ENCODE assay signal across 16 cellular contexts in the genomic region with DNA sequence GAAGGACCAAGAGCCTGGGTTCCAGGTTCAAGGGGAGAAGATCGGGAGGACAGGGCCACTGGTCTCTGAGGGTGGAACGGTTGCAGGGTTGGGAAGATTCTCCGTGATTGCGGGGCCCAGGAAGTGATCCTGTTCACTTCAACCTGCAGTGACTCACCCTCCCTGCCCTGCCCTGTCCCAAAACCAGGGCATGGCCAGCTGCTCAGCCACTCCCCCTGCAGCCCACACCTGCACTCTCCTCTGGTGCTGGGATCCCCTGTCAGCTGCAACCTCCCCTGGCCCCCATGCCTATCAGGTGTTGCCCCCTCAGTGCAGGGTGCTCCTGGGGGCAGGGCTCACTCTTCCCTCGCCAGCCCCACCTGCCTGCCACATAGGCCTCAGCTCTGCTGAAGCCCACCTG. TPM values are rescaled to one million over a fixed set of nuclear protein-coding genes. Genes with fewer than 3 reads are reported as not detected.
DNase-seq lines count a peak whose midpoint lies in the region; ATAC-seq, FAIRE-seq and TF ChIP-seq lines count a peak whose summit lies in the region.
"Had no signal": no experiment of that assay in that cellular context is flagged by ENCODE, and none has a peak within 500 bp of the region (broad histone marks: within the 10 kb centered on the region; RNA-seq: fewer than 3 reads in every experiment).

No MANE protein-coding gene starts in this region.

- no peak for ATAC-seq in stimulated activated naive CD8-positive, alpha-beta T cell treated with anti-CD3 and anti-CD28 coated beads, Interleukin-15, amount 100 ng/mL, for 72 hours
- no peak for ATAC-seq in stimulated activated naive CD8-positive, alpha-beta T cell treated with anti-CD3 and anti-CD28 coated beads, Interleukin-15, Interleukin-2, amounts not matched to agents 100 U/mL and 50 U/mL, for 24 hours

- FAIRE-seq in keratinocyte (lab: Jason Lieb, UNC) = no peak

- no peak for DNase-seq in stimulated activated naive CD8-positive, alpha-beta T cell treated with anti-CD3 and anti-CD28 coated beads, Interleukin-15, amount 100 ng/mL, for 72 hours
- no peak for DNase-seq in stimulated activated naive CD8-positive, alpha-beta T cell treated with anti-CD3 and anti-CD28 coated beads, Interleukin-15, Interleukin-2, amounts not matched to agents 100 U/mL and 50 U/mL, for 24 hours
- DNase-seq in WERI-Rb-1 (peak; percentile 23), keratinocyte (ENCODE audit: low read depth, low spot score) (no peak), type B pancreatic cell (ENCODE audit: extremely low spot score, unreplicated experiment) (no peak), RPMI8226 (no peak), left ventricle myocardium inferior (no peak), NCI-H2171 (lab: John Stamatoyannopoulos, UW) (no peak)
- DNase-seq: activated CD4-positive, alpha-beta T cell treated with anti-CD3 and anti-CD28 coated beads, Interleukin-2, amount 50 U/mL, for 4 hours; lower lobe of right lung; stimulated activated CD4-positive, alpha-beta T cell treated with anti-CD3 and anti-CD28 coated beads, Interleukin-4, amount 100 ng/mL, for 24 hours; stomach; T-helper 2 cell had no signal

- H3K4me1 ChIP-seq in keratinocyte (ENCODE audit: control insufficient read depth, extremely low read depth, insufficient read depth, low read length) = peaks cover 12% of the 10 kb centered on the region
- peaks cover 23% of the 10 kb centered on the region for H3K4me1 ChIP-seq in left ventricle myocardium inferior

- peak overlapping the region; percentile 65 for H3K4me3 ChIP-seq in WERI-Rb-1 (ENCODE audit: low read depth, low read length)
- H3K4me3 ChIP-seq in keratinocyte (ENCODE audit: control insufficient read depth in 2 of 3, extremely low read depth in 1 of 3, insufficient read depth in 2 of 3, low read depth in 1 of 3, low read length in 3 of 3) = no peak overlapping the region
- H3K4me3 ChIP-seq in left ventricle myocardium inferior = no peak overlapping the region

- H3K4me1 Mint-ChIP-seq in stimulated activated naive CD8-positive, alpha-beta T cell treated with anti-CD3 and anti-CD28 coated beads, Interleukin-15, amount 100 ng/mL, for 72 hours = peaks cover 29% of the 10 kb centered on the region
- H3K4me1 Mint-ChIP-seq in type B pancreatic cell (ENCODE audit: unreplicated experiment) = no peaks in the 10 kb centered on the region

- peak overlapping the region; percentile 52 for H3K4me2 ChIP-seq in keratinocyte (ENCODE audit: control insufficient read depth, extremely low read depth, insufficient read depth, low read depth, low read length)

- peak overlapping the region; percentile 68 to 77 for H3K4me3 Mint-ChIP-seq in stimulated activated naive CD8-positive, alpha-beta T cell treated with anti-CD3 and anti-CD28 coated beads, Interleukin-15, amount 100 ng/mL, for 72 hours
- peak overlapping the region; percentile 68 for H3K4me3 Mint-ChIP-seq in type B pancreatic cell

- H3K9me1 ChIP-seq in keratinocyte (ENCODE audit: control insufficient read depth, extremely low read depth, insufficient read depth, low read length) = no peaks in the 10 kb centered on the region

- H3K27me3 Mint-ChIP-seq in stimulated activated naive CD8-positive, alpha-beta T cell treated with anti-CD3 and anti-CD28 coated beads, Interleukin-15, amount 100 ng/mL, for 72 hours = peaks cover 76% of the 10 kb centered on the region
- peaks cover 62% of the 10 kb centered on the region for H3K27me3 Mint-ChIP-seq in type B pancreatic cell

- no peak overlapping the region for H2AFZ ChIP-seq in keratinocyte (ENCODE audit: control insufficient read depth, low read length)

- no peak overlapping the region for H3K9ac ChIP-seq in keratinocyte (ENCODE audit: control insufficient read depth, extremely low read depth, insufficient read depth, low read length)

- H3K9me3 ChIP-seq in WERI-Rb-1 (ENCODE audit: severe bottlenecking) (no peaks in the 10 kb centered on the region), keratinocyte (ENCODE audit: control insufficient read depth, low read depth, low read length) (no peaks in the 10 kb centered on the region), left ventricle myocardium inferior (replicated peaks) (no peaks in the 10 kb centered on the region)
- H3K9me3 ChIP-seq: lower lobe of right lung, stomach had no signal

- H3K36me3 ChIP-seq in WERI-Rb-1 (peaks cover 16% of the 10 kb centered on the region), keratinocyte (ENCODE audit: control insufficient read depth in 2 of 2, extremely low read depth in 1 of 2, insufficient read depth in 2 of 2, low read length in 2 of 2) (no peaks in the 10 kb centered on the region), left ventricle myocardium inferior (no peaks in the 10 kb centered on the region)
- H3K36me3 ChIP-seq: lower lobe of right lung, stomach had no signal

- H3K36me3 Mint-ChIP-seq in type B pancreatic cell = no peaks in the 10 kb centered on the region

- H3K79me2 ChIP-seq in keratinocyte (ENCODE audit: control insufficient read depth, insufficient read depth, low read length) = no peaks in the 10 kb centered on the region

- H4K20me1 ChIP-seq in keratinocyte (ENCODE audit: control insufficient read depth, extremely low read depth, insufficient read depth, low read length) = no peaks in the 10 kb centered on the region

- no peak overlapping the region for H3K27ac Mint-ChIP-seq in stimulated activated naive CD8-positive, alpha-beta T cell treated with anti-CD3 and anti-CD28 coated beads, Interleukin-15, amount 100 ng/mL, for 72 hours
- no peak overlapping the region for H3K27ac Mint-ChIP-seq in type B pancreatic cell

- TF ChIP-seq CTCF in WERI-Rb-1 (IDR thresholded peaks at IDR 0.05; ENCODE audit: low read depth, low read length) (peak; percentile 20; the same call in 1 of the 2 replicates), keratinocyte (optimal IDR thresholded peaks at IDR 0.05 in 1 of 3, IDR thresholded peaks at IDR 0.05 in 1 of 3, conservative IDR thresholded peaks at IDR 0.05 in 1 of 3; ENCODE audit: extremely low read depth in 1 of 3, insufficient read depth in 2 of 3, low read length in 3 of 3) (peak in 1 of 3 experiments; percentile 31), type B pancreatic cell (conservative IDR thresholded peaks at IDR 0.05) (no peak), left ventricle myocardium inferior (IDR thresholded peaks at IDR 0.05; ENCODE audit: borderline replicate concordance) (no peak)

- no peaks in the 10 kb centered on the region for H3K27me3 ChIP-seq in WERI-Rb-1 (ENCODE audit: insufficient read depth, low read depth, severe bottlenecking)
- peaks cover 13% of the 10 kb centered on the region for H3K27me3 ChIP-seq in keratinocyte (ENCODE audit: control insufficient read depth, extremely low read depth, insufficient read depth, low read length)
- peaks cover 78% of the 10 kb centered on the region for H3K27me3 ChIP-seq in left ventricle myocardium inferior (ENCODE audit: low read depth)

- intact Hi-C loops in left ventricle myocardium inferior (cut with micrococcal nuclease) = no loop called here

- H3K27ac ChIP-seq in WERI-Rb-1 (peak overlapping the region; percentile 95; the same call in 1 of the 2 replicates), keratinocyte (ENCODE audit: control insufficient read depth, insufficient read depth, low read length) (no peak overlapping the region), left ventricle myocardium inferior (replicated peaks) (no peak overlapping the region)
- H3K27ac ChIP-seq: C4-2B, lower lobe of right lung had no signal

- no peaks in the 10 kb centered on the region for H3K9me3 Mint-ChIP-seq in stimulated activated naive CD8-positive, alpha-beta T cell treated with anti-CD3 and anti-CD28 coated beads, Interleukin-15, amount 100 ng/mL, for 72 hours
- H3K9me3 Mint-ChIP-seq in type B pancreatic cell = no peaks in the 10 kb centered on the region

- dilution Hi-C loops in keratinocyte (cut with MboI; ENCODE audit: extremely low pct_ligation_motif_present, low sequenced_read_pairs) = no loop called here

RNA-seq across cellular contexts. Expression of gene RUNDC3A, which starts 1.1 kb away (rescaled TPM):
- polyA plus RNA-seq in keratinocyte = 1.1 to 3.7 TPM (median 1.6 TPM) in 3 replicates
- polyA plus RNA-seq in keratinocyte (2011; ENCODE audit: low read depth) = 6.9 TPM
- polyA plus RNA-seq in keratinocyte (2011; cell fraction: cytosol; rRNA removed) = 2.1 and 4.2 TPM in 2 replicates
- polyA plus RNA-seq in keratinocyte (2011; cell fraction: nucleus; rRNA removed) = 7.4 and 9.3 TPM in 2 replicates
- polyA plus RNA-seq in keratinocyte (2012; ENCODE audit: low replicate concordance) = 1.1 and 13.2 TPM in 2 replicates
- 1.6 to 3.3 TPM (median 2.2 TPM) in 3 replicates for polyA minus RNA-seq in keratinocyte
- 3.3 TPM for polyA minus RNA-seq in keratinocyte (2011; cell fraction: cytosol; rRNA and poly(A)+ RNA removed)
- 2.4 and 2.7 TPM in 2 replicates for polyA minus RNA-seq in keratinocyte (2011; cell fraction: nucleus; rRNA and poly(A)+ RNA removed)
- total RNA-seq in type B pancreatic cell (ENCODE audit: low replicate concordance) (10.3 and 12.3 TPM in 2 replicates), left ventricle myocardium inferior (0.41 TPM)

RNA-seq across cellular contexts. Expression of gene SLC25A39, which starts 15.2 kb away (rescaled TPM):
- 108 to 170 TPM (median 149 TPM) in 3 replicates for polyA plus RNA-seq in keratinocyte
- 47.7 TPM for polyA plus RNA-seq in keratinocyte (2011; ENCODE audit: low read depth)
- 86.8 and 178 TPM in 2 replicates for polyA plus RNA-seq in keratinocyte (2011; cell fraction: cytosol; rRNA removed)
- polyA plus RNA-seq in keratinocyte (2011; cell fraction: nucleus; rRNA removed) = 160 and 203 TPM in 2 replicates
- 183 and 186 TPM in 2 replicates for polyA plus RNA-seq in keratinocyte (2012; ENCODE audit: low replicate concordance)
- 72.4 to 219 TPM (median 104 TPM) in 3 replicates for polyA minus RNA-seq in keratinocyte
- 169 TPM for polyA minus RNA-seq in keratinocyte (2011; cell fraction: cytosol; rRNA and poly(A)+ RNA removed)
- 47.5 and 57.8 TPM in 2 replicates for polyA minus RNA-seq in keratinocyte (2011; cell fraction: nucleus; rRNA and poly(A)+ RNA removed)
- total RNA-seq in type B pancreatic cell (ENCODE audit: low replicate concordance) (137 and 169 TPM in 2 replicates), left ventricle myocardium inferior (46.7 TPM)

RNA-seq across cellular contexts. Expression of gene GRN, which starts 35.6 kb away (rescaled TPM):
- polyA plus RNA-seq in keratinocyte = 179 to 316 TPM (median 274 TPM) in 3 replicates
- polyA plus RNA-seq in keratinocyte (2011; ENCODE audit: low read depth) = 101 TPM
- 328 and 700 TPM in 2 replicates for polyA plus RNA-seq in keratinocyte (2011; cell fraction: cytosol; rRNA removed)
- 1,175 and 2,003 TPM in 2 replicates for polyA plus RNA-seq in keratinocyte (2011; cell fraction: nucleus; rRNA removed)
- 414 and 541 TPM in 2 replicates for polyA plus RNA-seq in keratinocyte (2012; ENCODE audit: low replicate concordance)
- polyA minus RNA-seq in keratinocyte = 269 to 862 TPM (median 302 TPM) in 3 replicates
- polyA minus RNA-seq in keratinocyte (2011; cell fraction: cytosol; rRNA and poly(A)+ RNA removed) = 973 TPM
- 1,084 and 1,350 TPM in 2 replicates for polyA minus RNA-seq in keratinocyte (2011; cell fraction: nucleus; rRNA and poly(A)+ RNA removed)
- total RNA-seq in type B pancreatic cell (ENCODE audit: low replicate concordance) (183 and 236 TPM in 2 replicates), left ventricle myocardium inferior (160 TPM)

RNA-seq across cellular contexts. Expression of gene SLC4A1, which starts 41.5 kb away (rescaled TPM):
- polyA plus RNA-seq in keratinocyte = 0.06 TPM in 1 of 3 replicates, not detected in the others
- not detected for polyA plus RNA-seq in keratinocyte (2011; ENCODE audit: low read depth)
- polyA plus RNA-seq in keratinocyte (2011; cell fraction: cytosol; rRNA removed) = not detected in 2 replicates
- polyA plus RNA-seq in keratinocyte (2011; cell fraction: nucleus; rRNA removed) = not detected in 2 replicates
- polyA plus RNA-seq in keratinocyte (2012; ENCODE audit: low replicate concordance) = not detected in 2 replicates
- polyA minus RNA-seq in keratinocyte = not detected in 3 replicates
- polyA minus RNA-seq in keratinocyte (2011; cell fraction: cytosol; rRNA and poly(A)+ RNA removed) = not detected
- polyA minus RNA-seq in keratinocyte (2011; cell fraction: nucleus; rRNA and poly(A)+ RNA removed) = not detected in 2 replicates
- total RNA-seq in type B pancreatic cell (ENCODE audit: low replicate concordance) = not detected in 2 replicates
- total RNA-seq in left ventricle myocardium inferior = not detected
- total RNA-seq: M059J, pulmonary artery endothelial cell had no signal
- polyA plus RNA-seq: stomach had no signal

RNA-seq across cellular contexts. Expression of gene FAM171A2, which starts 54.2 kb away (rescaled TPM):
- polyA plus RNA-seq in keratinocyte = 0.35 to 0.95 TPM (median 0.37 TPM) in 3 replicates
- polyA plus RNA-seq in keratinocyte (2011; ENCODE audit: low read depth) = not detected
- 0.28 and 0.84 TPM in 2 replicates for polyA plus RNA-seq in keratinocyte (2011; cell fraction: cytosol; rRNA removed)
- polyA plus RNA-seq in keratinocyte (2011; cell fraction: nucleus; rRNA removed) = 0.94 and 1.6 TPM in 2 replicates
- polyA plus RNA-seq in keratinocyte (2012; ENCODE audit: low replicate concordance) = 0.72 and 1.0 TPM in 2 replicates
- 0.38 to 1.7 TPM (median 0.53 TPM) in 3 replicates for polyA minus RNA-seq in keratinocyte
- 0.58 TPM for polyA minus RNA-seq in keratinocyte (2011; cell fraction: cytosol; rRNA and poly(A)+ RNA removed)
- polyA minus RNA-seq in keratinocyte (2011; cell fraction: nucleus; rRNA and poly(A)+ RNA removed) = 2.1 and 2.6 TPM in 2 replicates
- total RNA-seq in type B pancreatic cell (ENCODE audit: low replicate concordance) (13.3 and 34.7 TPM in 2 replicates), left ventricle myocardium inferior (0.55 TPM)
